In genomic region chr6:161228096-161228495, GRCh38 we compare ENCODE assay signal across 18 cellular contexts. TPM values are rescaled to one million over a fixed set of nuclear protein-coding genes. Genes with fewer than 3 reads are reported as not detected.
A peak's percentile ranks its signal among the peaks of the same experiment; 100 is the strongest.
DNase-seq lines count a peak whose midpoint lies in the region; ATAC-seq and TF ChIP-seq lines count a peak whose summit lies in the region.
"Had no signal": no experiment of that assay in that cellular context is flagged by ENCODE, and none has a peak within 500 bp of the region (broad histone marks: within the 10 kb centered on the region; RNA-seq: fewer than 3 reads in every experiment).

No MANE protein-coding gene starts in this region.

- peak overlapping the region; percentile 91 for H3K27ac Mint-ChIP-seq in dendritic cell treated with granulocyte-macrophage colony-stimulating factor and Interleukin-4, amounts not matched to agents 40 ng/mL and 50 ng/mL, for 4 days
- H3K27ac Mint-ChIP-seq in nephron, result peak overlapping the region; percentile 67 to 92 (median 90)

- H3K4me3 ChIP-seq in right atrium auricular region (no peak overlapping the region), uterus (no peak overlapping the region)
- H3K4me3 ChIP-seq: spleen, tibial artery had no signal

- H3K4me3 Mint-ChIP-seq in dendritic cell treated with granulocyte-macrophage colony-stimulating factor and Interleukin-4, amounts not matched to agents 40 ng/mL and 50 ng/mL, for 4 days, result no peak overlapping the region
- H3K4me3 Mint-ChIP-seq in nephron, result no peak overlapping the region

- TF ChIP-seq POLR2A in uterus (IDR thresholded peaks at IDR 0.05), result no peak

- peaks cover 58% of the 10 kb centered on the region for H3K36me3 Mint-ChIP-seq in dendritic cell treated with granulocyte-macrophage colony-stimulating factor and Interleukin-4, amounts not matched to agents 40 ng/mL and 50 ng/mL, for 4 days (ENCODE audit: low read depth)
- peaks cover 44% of the 10 kb centered on the region for H3K36me3 Mint-ChIP-seq in nephron (ENCODE audit: low read depth)

- H3K36me3 ChIP-seq in right atrium auricular region, result no peaks in the 10 kb centered on the region
- no peaks in the 10 kb centered on the region for H3K36me3 ChIP-seq in uterus
- H3K36me3 ChIP-seq: spleen had no signal

- no peak for TF ChIP-seq CTCF in right atrium auricular region (IDR thresholded peaks at IDR 0.05)
- TF ChIP-seq CTCF in nephron (IDR thresholded peaks at IDR 0.05; ENCODE audit: unreplicated experiment in 3 of 3), result no peak
- TF ChIP-seq CTCF in uterus (IDR thresholded peaks at IDR 0.05), result no peak
- no peak for TF ChIP-seq CTCF in GM10266 (IDR thresholded peaks at IDR 0.05; ENCODE audit: control insufficient read depth, insufficient read depth, low read depth, missing control alignments)

- H3K4me1 ChIP-seq in right atrium auricular region, result peaks cover 0 to 37% of the 10 kb centered on the region in 2 donors
- peaks cover 6 to 7% of the 10 kb centered on the region in 2 donors for H3K4me1 ChIP-seq in uterus
- H3K4me1 ChIP-seq: tibial artery had no signal

- H3K27ac ChIP-seq in right atrium auricular region (no peak overlapping the region), uterus (peak overlapping the region; percentile 80 to 89)

- H3K9me3 ChIP-seq in right atrium auricular region (no peaks in the 10 kb centered on the region), uterus (no peaks in the 10 kb centered on the region)
- H3K9me3 ChIP-seq: heart right ventricle, spleen, tibial artery had no signal

- H3K27me3 Mint-ChIP-seq in dendritic cell treated with granulocyte-macrophage colony-stimulating factor and Interleukin-4, amounts not matched to agents 40 ng/mL and 50 ng/mL, for 4 days, result no peaks in the 10 kb centered on the region
- no peaks in the 10 kb centered on the region for H3K27me3 Mint-ChIP-seq in nephron (ENCODE audit: low read depth)
- H3K27me3 Mint-ChIP-seq: naive thymus-derived CD4-positive, alpha-beta T cell had no signal

- peaks cover 64% of the 10 kb centered on the region for H3K4me1 Mint-ChIP-seq in dendritic cell treated with granulocyte-macrophage colony-stimulating factor and Interleukin-4, amounts not matched to agents 40 ng/mL and 50 ng/mL, for 4 days (ENCODE audit: low read depth)
- H3K4me1 Mint-ChIP-seq in nephron, result peaks cover 53% of the 10 kb centered on the region

- H3K27me3 ChIP-seq in right atrium auricular region (no peaks in the 10 kb centered on the region), uterus (no peaks in the 10 kb centered on the region)
- H3K27me3 ChIP-seq: heart right ventricle, spleen, tibial artery had no signal

- H3K9me3 Mint-ChIP-seq in dendritic cell treated with granulocyte-macrophage colony-stimulating factor and Interleukin-4, amounts not matched to agents 40 ng/mL and 50 ng/mL, for 4 days, result no peaks in the 10 kb centered on the region
- no peaks in the 10 kb centered on the region for H3K9me3 Mint-ChIP-seq in nephron

- DNase-seq in Right ventricle myocardium inferior (ENCODE audit: missing footprints), result no peak
- no peak for DNase-seq in right atrium auricular region (ENCODE audit: low spot score)
- peak; percentile 54 to 65 for DNase-seq in uterus
- DNase-seq in GM10266 (ENCODE audit: extremely low spot score), result no peak
- DNase-seq: ACHN; activated T-cell treated with anti-CD3 and anti-CD28 coated beads, Interleukin-2, amount 50 U/mL, for 48 hours; effector CD4-positive, alpha-beta T cell; heart right ventricle; left colon; naive thymus-derived CD4-positive, alpha-beta T cell; NCI-H1048; spleen had no signal

- peak; percentile 62 for ATAC-seq in Right ventricle myocardium inferior
- no peak for ATAC-seq in GM18520 (IDR thresholded peaks at IDR 0.05; ENCODE audit: unreplicated experiment)
- ATAC-seq in HG02885 (IDR thresholded peaks at IDR 0.05; ENCODE audit: poor library complexity, unreplicated experiment), result no peak
- ATAC-seq: activated CD4-positive, CD25-positive, alpha-beta regulatory T cell treated with anti-CD3 and anti-CD28 coated beads, Interleukin-2, amount 50 U/mL, for 24 hours; left colon; naive thymus-derived CD4-positive, alpha-beta T cell had no signal

- intact Hi-C loops in Right ventricle myocardium inferior (cut with DNase I), result no loop called here
- intact Hi-C loops in dendritic cell treated with granulocyte-macrophage colony-stimulating factor and Interleukin-4, amounts not matched to agents 40 ng/mL and 50 ng/mL, for 4 days (cut with micrococcal nuclease), result loop anchor here (5.0 kb wide), 3 partner anchors 44 to 139 kb away; partner anchors contain the start of gene AGPAT4
- intact Hi-C loops in uterus (cut with DNase I; ENCODE audit: low total_unique reads), result no loop called here

RNA-seq across cellular contexts. Expression of gene AGPAT4, which starts 45.8 kb away (rescaled TPM):
- total RNA-seq in Right ventricle myocardium inferior, result 2.4 TPM
- total RNA-seq in right atrium auricular region, result 1 to 10 TPM; 2.3 to 2.6 TPM
- total RNA-seq in uterus, result 10 to 100 TPM in 3 of 4 donors, 1 to 10 TPM in 1; 2.9 to 18.1 (median 15.1) TPM

Comparison
In these comparisons a context has a peak if more than half of its experiments do, and no peak if none do; other contexts are left out.
1. DNase-seq: peak in uterus (2 of 2); none in Right ventricle myocardium inferior (single experiment), right atrium auricular region (single experiment) and GM10266 (single experiment).
2. H3K27ac ChIP-seq: peak in uterus (2 of 2); none in right atrium auricular region (0 of 2).